14 cellular contexts compared by ENCODE assay signal in the genomic region with DNA sequence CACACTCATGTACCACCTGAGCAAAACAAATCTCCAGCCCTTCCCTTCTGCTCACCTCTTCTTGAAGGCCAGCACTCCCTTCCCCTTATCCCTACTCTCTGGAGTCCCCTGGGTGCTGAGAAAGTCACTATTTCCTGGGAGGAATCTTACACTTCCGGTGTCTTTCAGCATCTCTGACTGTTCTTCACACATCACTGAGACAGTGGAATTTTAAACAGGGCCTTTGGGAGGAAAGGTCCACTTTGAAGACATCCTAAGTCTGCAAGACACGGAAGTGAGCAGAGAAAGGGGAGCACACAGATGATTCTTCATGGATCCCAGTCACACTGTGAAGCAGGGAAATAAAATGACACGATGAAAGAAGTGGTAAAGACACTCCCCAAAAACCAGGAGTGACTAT. TPM values are rescaled to one million over a fixed set of nuclear protein-coding genes. Genes with fewer than 3 reads are reported as not detected.
DNase-seq lines count a peak whose midpoint lies in the region; ATAC-seq and TF ChIP-seq lines count a peak whose summit lies in the region.
"Had no signal": no experiment of that assay in that cellular context is flagged by ENCODE, and none has a peak within 500 bp of the region (broad histone marks: within the 10 kb centered on the region; RNA-seq: fewer than 3 reads in every experiment).

No MANE protein-coding gene starts in this region.

- H3K4me3 Mint-ChIP-seq in CD14-positive monocyte, result no peak overlapping the region
- no peak overlapping the region for H3K4me3 Mint-ChIP-seq in neural crest cell
- H3K4me3 Mint-ChIP-seq in mesothelial cell of epicardium, result no peak overlapping the region
- H3K4me3 Mint-ChIP-seq: CD4-positive, CD25-positive, alpha-beta regulatory T cell; CD8-positive, alpha-beta memory T cell had no signal

- H3K4me1 Mint-ChIP-seq in CD14-positive monocyte (peaks cover 49% of the 10 kb centered on the region), neural crest cell (peaks cover 11% of the 10 kb centered on the region), mesothelial cell of epicardium (peaks cover 9% of the 10 kb centered on the region)

- peaks cover 0 to 2% (median 0%) of the 10 kb centered on the region in 7 donors for H3K9me3 Mint-ChIP-seq in CD14-positive monocyte
- peaks cover 10% of the 10 kb centered on the region for H3K9me3 Mint-ChIP-seq in neural crest cell
- H3K9me3 Mint-ChIP-seq in mesothelial cell of epicardium, result peaks cover 9% of the 10 kb centered on the region

- TF ChIP-seq CTCF in CD14-positive monocyte (IDR thresholded peaks at IDR 0.05) (no peak), neural crest cell (conservative IDR thresholded peaks at IDR 0.05) (no peak), foreskin fibroblast (IDR thresholded peaks at IDR 0.05; ENCODE audit: low read depth, low read length) (no peak), mesothelial cell of epicardium (IDR thresholded peaks at IDR 0.05; ENCODE audit: unreplicated experiment) (no peak)

- intact Hi-C loops in CD14-positive monocyte (cut with micrococcal nuclease), result no loop called here

- H3K27me3 Mint-ChIP-seq in CD14-positive monocyte (ENCODE audit: low read depth in 3 of 3) (peaks cover 0 to 2% (median 0%) of the 10 kb centered on the region in 3 donors), neural crest cell (ENCODE audit: low read depth) (peaks cover 3% of the 10 kb centered on the region), mesothelial cell of epicardium (ENCODE audit: low read depth) (peaks cover 31% of the 10 kb centered on the region)

- H3K36me3 Mint-ChIP-seq in CD14-positive monocyte (peaks cover 2 to 3% of the 10 kb centered on the region in 2 donors), neural crest cell (ENCODE audit: low read depth) (peaks cover 9% of the 10 kb centered on the region), mesothelial cell of epicardium (no peaks in the 10 kb centered on the region)
- H3K36me3 Mint-ChIP-seq: CD4-positive, CD25-positive, alpha-beta regulatory T cell had no signal

- H3K4me3 ChIP-seq in foreskin fibroblast (ENCODE audit: low read depth in 1 of 2, low read length in 2 of 2), result no peak overlapping the region
- H3K4me3 ChIP-seq: BLaER1, GM23248, HAP-1 had no signal

- DNase-seq in CD14-positive monocyte (ENCODE audit: low spot score) (no peak), glomerular visceral epithelial cell (ENCODE audit: extremely low spot score) (peak; percentile 24), neural crest cell (ENCODE audit: low read depth, low spot score) (no peak), NCI-H748 treated with DMSO at 0.1 percent for 48 hours (lab: John Stamatoyannopoulos, UW) (no peak), foreskin fibroblast (no peak), mesothelial cell of epicardium (ENCODE audit: low spot score in 2 of 2, unreplicated experiment in 2 of 2) (no peak)
- DNase-seq: AML-193; Caco-2; CD4-positive, CD25-positive, alpha-beta regulatory T cell; CD8-positive, alpha-beta memory T cell; GM23248 had no signal

- H3K27ac Mint-ChIP-seq in CD14-positive monocyte, result peak overlapping the region in 5 of 7 donors; percentile 5 to 82 (median 42)
- H3K27ac Mint-ChIP-seq in neural crest cell (ENCODE audit: unreplicated experiment), result peak overlapping the region; percentile 54
- H3K27ac Mint-ChIP-seq in mesothelial cell of epicardium, result no peak overlapping the region
- H3K27ac Mint-ChIP-seq: CD4-positive, CD25-positive, alpha-beta regulatory T cell; CD8-positive, alpha-beta memory T cell had no signal

- no peak for ATAC-seq in esophagus mucosa

RNA-seq across cellular contexts. Expression of gene FRMD3, which starts 25.6 kb away (rescaled TPM):
- polyA plus RNA-seq in CD14-positive monocyte, result 1 to 10 TPM; 4.2 to 9.8 TPM
- total RNA-seq in neural crest cell, result 1.4 and 2.3 TPM in 2 replicates
- total RNA-seq in esophagus mucosa, result 0.60 TPM
- total RNA-seq in mesothelial cell of epicardium, result 0.40 to 0.49 TPM (median 0.43 TPM) in 3 replicates
- total RNA-seq: Caco-2 had no signal
